17 cellular contexts compared by ENCODE assay signal in genomic region chr12:30134229-30134628, GRCh38.
A peak's percentile ranks its signal among the peaks of the same experiment; 100 is the strongest.
DNase-seq lines count a peak whose midpoint lies in the region; TF ChIP-seq lines count a peak whose summit lies in the region.
"Had no signal": no experiment of that assay in that cellular context is flagged by ENCODE, and none has a peak within 500 bp of the region (broad histone marks: within the 10 kb centered on the region; RNA-seq: fewer than 3 reads in every experiment).

No MANE protein-coding gene starts in this region.

- WGBS in lower leg skin, 2 donors = 89 to 92% methylated on average over 8 of the region's 8 CpGs

- in situ Hi-C loops in T47D (cut with HindIII; ENCODE audit: low pct_unique_long_range_greater_than_20kb, low sequenced_read_pairs) = no loop called here

- no peak for TF ChIP-seq CTCF in breast epithelium (IDR thresholded peaks at IDR 0.05)
- TF ChIP-seq CTCF in cardiac fibroblast (IDR thresholded peaks at IDR 0.05; ENCODE audit: low read depth, low read length) = peak; percentile 4
- no peak for TF ChIP-seq CTCF in coronary artery (IDR thresholded peaks at IDR 0.05)
- TF ChIP-seq CTCF in lower leg skin (IDR thresholded peaks at IDR 0.05) = no peak

- H3K4me3 ChIP-seq in breast epithelium (no peak overlapping the region), cardiac fibroblast (replicated peaks in 1 of 2; ENCODE audit: low read depth in 2 of 2, low read length in 2 of 2) (no peak overlapping the region), coronary artery (no peak overlapping the region), lower leg skin (ENCODE audit: low read depth, poor library complexity, severe bottlenecking) (no peak overlapping the region)
- H3K4me3 ChIP-seq: colonic mucosa, transverse colon had no signal

- no peaks in the 10 kb centered on the region for H3K27me3 ChIP-seq in breast epithelium
- H3K27me3 ChIP-seq: colonic mucosa, transverse colon had no signal

- intact Hi-C loops in breast epithelium (cut with DNase I; ENCODE audit: low total_unique reads) = loop anchor here (2.0 kb wide), 1 partner anchor 29 kb away; no protein-coding TSS in a partner anchor
- intact Hi-C loops in lower leg skin (cut with DNase I; ENCODE audit: low total_unique reads) = no loop called here

- DNase-seq in T47D (ENCODE audit: low read depth in 1 of 2, low spot score in 1 of 2) (peak; percentile 26 to 61), breast epithelium (ENCODE audit: low spot score in 2 of 2) (no peak), NCI-H526 treated with DMSO at 0.1 percent for 48 hours (lab: John Stamatoyannopoulos, UW) (peak; percentile 1), cardiac fibroblast (ENCODE audit: low read depth in 2 of 2) (peak in 1 of 2 donors; percentile 11), NCI-H1092 (lab: John Stamatoyannopoulos, UW) (no peak), coronary artery (ENCODE audit: low spot score) (no peak), lower leg skin (ENCODE audit: low spot score in 2 of 2) (no peak), NCI-H345 treated with DMSO at 0.1 percent for 48 hours (lab: John Stamatoyannopoulos, UW; ENCODE audit: unreplicated experiment) (no peak)
- DNase-seq: activated naive CD8-positive, alpha-beta T cell treated with anti-CD3 and anti-CD28 coated beads, Interleukin-2, amount 50 U/mL, for 24 hours; activated T-cell treated with anti-CD3 and anti-CD28 coated beads, Interleukin-2, amount 50 U/mL, for 1 hour; colonic mucosa; DMS 273 treated with DMSO at 0.1 percent for 48 hours; GOT3; NCI-H774; posterior cingulate gyrus; stimulated activated CD4-positive, alpha-beta T cell treated with anti-CD3 and anti-CD28 coated beads, Interleukin-15, amount 100 ng/mL, for 24 hours; transverse colon had no signal

- no peaks in the 10 kb centered on the region for H3K36me3 ChIP-seq in breast epithelium
- H3K36me3 ChIP-seq: colonic mucosa, transverse colon had no signal

- H3K4me1 ChIP-seq in breast epithelium = no peaks in the 10 kb centered on the region
- H3K4me1 ChIP-seq: colonic mucosa, transverse colon had no signal

- no peak for TF ChIP-seq POLR2A in breast epithelium (IDR thresholded peaks at IDR 0.05)
- no peak for TF ChIP-seq POLR2A in lower leg skin (IDR thresholded peaks at IDR 0.05)

- no peaks in the 10 kb centered on the region for H3K9me3 ChIP-seq in breast epithelium
- H3K9me3 ChIP-seq: colonic mucosa, transverse colon had no signal

- H3K27ac ChIP-seq in breast epithelium (no peak overlapping the region), coronary artery (no peak overlapping the region)
- H3K27ac ChIP-seq: colonic mucosa, transverse colon had no signal

Comparison
In these comparisons a context has a peak if more than half of its experiments do, and no peak if none do; other contexts are left out.
1. DNase-seq: peak in T47D (2 of 2) and NCI-H526 treated with DMSO at 0.1 percent for 48 hours (single experiment); none in breast epithelium (0 of 2), NCI-H1092 (single experiment), coronary artery (single experiment), lower leg skin (0 of 2) and NCI-H345 treated with DMSO at 0.1 percent for 48 hours (single experiment).